20 cellular contexts compared by ENCODE assay signal in the genomic region with DNA sequence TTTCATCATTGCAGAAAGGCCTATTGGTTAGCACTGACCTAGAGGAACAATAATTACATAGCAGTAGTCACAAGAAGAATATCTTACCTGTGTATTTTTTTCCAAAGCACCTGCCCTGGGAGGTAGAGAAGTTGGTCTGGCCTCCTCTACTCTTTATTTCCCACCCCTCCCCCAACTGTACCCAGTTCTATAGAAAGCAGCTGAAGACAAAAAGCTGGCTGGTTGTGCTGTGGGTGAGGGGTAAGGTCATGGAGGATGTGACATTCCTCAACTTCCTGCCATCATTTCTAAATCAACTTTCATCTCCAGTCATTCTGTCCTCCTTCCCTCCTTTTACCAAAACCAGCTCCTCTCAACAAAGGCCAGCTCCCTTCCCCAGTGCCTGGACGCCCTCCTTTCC.
"Had no signal": no experiment of that assay in that cellular context is flagged by ENCODE, and none has a peak within 500 bp of the region (broad histone marks: within the 10 kb centered on the region; RNA-seq: fewer than 3 reads in every experiment).

No MANE protein-coding gene starts in this region.

- H3K27me3 Mint-ChIP-seq: activated B cell treated with CpG ODN at 0.5 μM for 24 hours; activated naive CD8-positive, alpha-beta T cell had no signal

- H3K27ac ChIP-seq: esophagus muscularis mucosa, gastroesophageal sphincter, heart left ventricle, testis, upper lobe of left lung had no signal

- H3K4me1 Mint-ChIP-seq: activated CD4-positive, alpha-beta memory T cell treated with anti-CD3 and anti-CD28 coated beads, Interleukin-2, amount 10 ng/mL, durations not matched to agents 7 days and 5 days had no signal

- H3K9me3 Mint-ChIP-seq: activated CD4-positive, alpha-beta memory T cell treated with anti-CD3 and anti-CD28 coated beads, Interleukin-2, amount 10 ng/mL, durations not matched to agents 7 days and 5 days; immature natural killer cell; stimulated activated effector memory CD8-positive, alpha-beta T cell treated with anti-CD3 and anti-CD28 coated beads, Interleukin-12 subunit alpha, Interleukin-12 subunit beta, amount 100 ng/mL, for 72 hours had no signal

- H3K36me3 Mint-ChIP-seq: activated CD8-positive, alpha-beta memory T cell treated with anti-CD3 and anti-CD28 coated beads, Interleukin-2, amount 10 ng/mL, durations not matched to agents 7 days and 5 days; immature natural killer cell; naive thymus-derived CD4-positive, alpha-beta T cell; stimulated activated effector memory CD8-positive, alpha-beta T cell treated with anti-CD3 and anti-CD28 coated beads, Interleukin-12 subunit alpha, Interleukin-12 subunit beta, amount 100 ng/mL, for 72 hours had no signal

- H3K4me3 Mint-ChIP-seq: activated B cell treated with CpG ODN at 0.5 μM for 24 hours; activated CD4-positive, alpha-beta memory T cell treated with anti-CD3 and anti-CD28 coated beads, Interleukin-2, amount 10 ng/mL, durations not matched to agents 7 days and 5 days; activated CD8-positive, alpha-beta memory T cell treated with anti-CD3 and anti-CD28 coated beads, Interleukin-2, amount 10 ng/mL, durations not matched to agents 7 days and 5 days; activated naive CD8-positive, alpha-beta T cell; immature natural killer cell; naive thymus-derived CD4-positive, alpha-beta T cell; stimulated activated effector memory CD8-positive, alpha-beta T cell treated with anti-CD3 and anti-CD28 coated beads, Interleukin-12 subunit alpha, Interleukin-12 subunit beta, amount 100 ng/mL, for 72 hours; T-helper 2 cell treated with Interferon-gamma antibody and Interleukin-4, amounts not matched to agents 5 μg/mL and 100 μg/mL, for 36 hours had no signal

- ATAC-seq: activated CD8-positive, alpha-beta memory T cell treated with anti-CD3 and anti-CD28 coated beads, Interleukin-2, amount 10 ng/mL, durations not matched to agents 7 days and 5 days; gastroesophageal sphincter; heart left ventricle; naive thymus-derived CD4-positive, alpha-beta T cell; sciatic nerve; stimulated activated effector memory CD8-positive, alpha-beta T cell treated with anti-CD3 and anti-CD28 coated beads, Interleukin-12 subunit alpha, Interleukin-12 subunit beta, amount 100 ng/mL, for 72 hours had no signal

- H3K36me3 ChIP-seq: esophagus muscularis mucosa, gastroesophageal sphincter, heart left ventricle, upper lobe of left lung had no signal

- H3K27ac Mint-ChIP-seq: activated B cell treated with CpG ODN at 0.5 μM for 24 hours; activated CD4-positive, alpha-beta memory T cell treated with anti-CD3 and anti-CD28 coated beads, Interleukin-2, amount 10 ng/mL, durations not matched to agents 7 days and 5 days; activated CD8-positive, alpha-beta memory T cell treated with anti-CD3 and anti-CD28 coated beads, Interleukin-2, amount 10 ng/mL, durations not matched to agents 7 days and 5 days; activated naive CD8-positive, alpha-beta T cell; immature natural killer cell; naive thymus-derived CD4-positive, alpha-beta T cell; stimulated activated effector memory CD8-positive, alpha-beta T cell treated with anti-CD3 and anti-CD28 coated beads, Interleukin-12 subunit alpha, Interleukin-12 subunit beta, amount 100 ng/mL, for 72 hours; T-helper 2 cell treated with Interferon-gamma antibody and Interleukin-4, amounts not matched to agents 5 μg/mL and 100 μg/mL, for 36 hours had no signal

- H3K9me3 ChIP-seq: esophagus muscularis mucosa, gastroesophageal sphincter, heart left ventricle, testis, upper lobe of left lung had no signal

- H3K4me3 ChIP-seq: esophagus muscularis mucosa, gastroesophageal sphincter, heart left ventricle, testis, upper lobe of left lung had no signal

- DNase-seq: activated B cell treated with CpG ODN at 0.5 μM for 24 hours; activated CD4-positive, alpha-beta memory T cell treated with anti-CD3 and anti-CD28 coated beads, Interleukin-2, amount 10 ng/mL, durations not matched to agents 7 days and 5 days; activated CD4-positive, alpha-beta T cell treated with anti-CD3 and anti-CD28 coated beads for 48 hours; activated CD8-positive, alpha-beta memory T cell treated with anti-CD3 and anti-CD28 coated beads, Interleukin-2, amount 10 ng/mL, durations not matched to agents 7 days and 5 days; effector CD4-positive, alpha-beta T cell; heart left ventricle; immature natural killer cell; kidney glomerular epithelial cell; mesendoderm; naive thymus-derived CD4-positive, alpha-beta T cell; nucleus accumbens; stimulated activated CD4-positive, alpha-beta T cell treated with anti-CD3 and anti-CD28 coated beads, Interleukin-4, amount 100 ng/mL, for 24 hours; testis; upper lobe of left lung had no signal

- H3K4me1 ChIP-seq: esophagus muscularis mucosa, gastroesophageal sphincter, heart left ventricle, testis, upper lobe of left lung had no signal

- H3K27me3 ChIP-seq: esophagus muscularis mucosa, gastroesophageal sphincter, heart left ventricle, testis, upper lobe of left lung had no signal
